In the genomic region with DNA sequence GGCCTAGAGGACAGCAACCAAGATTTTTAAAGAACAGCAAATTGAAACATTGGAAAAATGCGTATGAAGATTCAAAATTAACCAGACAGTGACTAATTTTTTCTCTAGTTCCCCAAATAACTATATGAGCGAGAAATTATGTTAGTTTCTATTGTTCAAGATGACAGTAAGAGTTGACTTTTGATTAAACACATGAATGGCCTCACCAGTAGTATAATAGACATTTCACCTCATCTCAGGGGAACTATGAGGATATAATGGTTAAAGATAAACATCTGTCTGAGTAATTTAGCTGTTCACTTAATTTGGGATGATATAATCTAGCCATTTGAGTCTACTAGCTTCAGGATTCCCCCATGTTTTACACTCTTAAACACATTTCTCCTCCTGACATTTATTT, we compare ENCODE assay signal across 16 cellular contexts.
DNase-seq lines count a peak whose midpoint lies in the region; ATAC-seq, FAIRE-seq and TF ChIP-seq lines count a peak whose summit lies in the region.
"Had no signal": no experiment of that assay in that cellular context is flagged by ENCODE, and none has a peak within 500 bp of the region (broad histone marks: within the 10 kb centered on the region; RNA-seq: fewer than 3 reads in every experiment).

No MANE protein-coding gene starts in this region.

- RAD21 ChIA-PET in GM12878 (lab: Charles Lee; ENCODE audit: unreplicated experiment), result interaction anchor here (0.9 to 1.0 kb wide), 2 partner anchors 11 to 14 kb away, joined by 3 read pairs; no protein-coding TSS in a partner anchor

- H3K36me3 ChIP-seq in GM12878 (ENCODE audit: control insufficient read depth in 2 of 2, insufficient read depth in 2 of 2, low read length in 1 of 2), result no peaks in the 10 kb centered on the region
- H3K36me3 ChIP-seq in kidney (ENCODE audit: control insufficient read depth in 1 of 2, insufficient read depth in 2 of 2, low read length in 2 of 2), result no peaks in the 10 kb centered on the region

- no peaks in the 10 kb centered on the region for H3K79me2 ChIP-seq in GM12878 (ENCODE audit: control insufficient read depth, insufficient read depth, low read length)

- no peak overlapping the region for H2AFZ ChIP-seq in GM12878 (ENCODE audit: control insufficient read depth, low read depth, low read length)
- H2AFZ ChIP-seq: GM23338 had no signal

- BruUV-seq in GM12878 (replicated peaks; lab: Mats Ljungman, UMichigan), result no TSS peak

- no peaks in the 10 kb centered on the region for H3K27me3 ChIP-seq in GM12878 (replicated peaks in 1 of 2; ENCODE audit: control insufficient read depth in 2 of 2, insufficient read depth in 2 of 2, low read length in 1 of 2)

- CTCF ChIA-PET in GM12878 (lab: Yijun Ruan, JAX), result no interaction called here

- FAIRE-seq in GM12878 (lab: Jason Lieb, UNC) (no peak), kidney (lab: Jason Lieb, UNC) (no peak)
- FAIRE-seq: G401.6 had no signal

- DNase-seq in GM12878 (ENCODE audit: low read depth, low spot score) (no peak), kidney (no peak)
- no peak for DNase-seq in NK-92 treated with Interleukin-12 subunit alpha and Interleukin-12 subunit beta, amount 100 ng/mL, for 24 hours (lab: John Stamatoyannopoulos, UW)
- DNase-seq: C1 segment of cervical spinal cord; Calu3; CD4-positive, alpha-beta memory T cell; COR-L47; DMS153; DND-41; H9 had no signal

- H3K27ac ChIP-seq in GM12878 (ENCODE audit: control insufficient read depth, insufficient read depth) (no peak overlapping the region), kidney (ENCODE audit: low read depth in 2 of 2, low read length in 2 of 2) (no peak overlapping the region)

- H3K4me3 ChIP-seq in GM12878, result no peak overlapping the region
- no peak overlapping the region for H3K4me3 ChIP-seq in kidney (ENCODE audit: low read length in 2 of 2)
- H3K4me3 ChIP-seq: GM23338 had no signal

- no peak overlapping the region for H3K4me2 ChIP-seq in GM12878 (ENCODE audit: control insufficient read depth, insufficient read depth)
- H3K4me2 ChIP-seq: GM23338 had no signal

- in situ Hi-C loops in GM12878 (cut with MboI), result no loop called here

- H3K9me3 ChIP-seq in GM12878 (replicated peaks; ENCODE audit: control insufficient read depth, insufficient read depth, low read length) (no peaks in the 10 kb centered on the region), kidney (ENCODE audit: control insufficient read depth in 1 of 2, low read length in 2 of 2) (no peaks in the 10 kb centered on the region)

- no peak overlapping the region for H3K9ac ChIP-seq in GM12878 (ENCODE audit: control insufficient read depth, insufficient read depth, low read length)
- H3K9ac ChIP-seq in kidney (ENCODE audit: low read length in 2 of 2), result no peak overlapping the region

- POLR2A ChIA-PET in GM12878 (lab: Charles Lee), result interaction anchor here (0.5 kb wide), 1 partner anchor 18 kb away, joined by 3 read pairs; no protein-coding TSS in a partner anchor

- intact Hi-C loops in GM12878 (cut with micrococcal nuclease; ENCODE audit: unreplicated experiment) (no loop called here), kidney (cut with DNase I) (no loop called here)

- TF ChIP-seq POLR2A in GM12878 (IDR thresholded peaks at IDR 0.05; ENCODE audit: low read depth, low read length), result no peak

- 0% methylated on average over 2 of the region's 2 CpGs for WGBS in GM12878 (ENCODE audit: insufficient coverage, insufficient replicate concordance, low lambda C conversion rate, missing lambda C conversion rate)

- no peak for TF ChIP-seq RAD21 in GM12878 (IDR thresholded peaks at IDR 0.05; ENCODE audit: insufficient read depth, low read depth, low read length)

- 0 out of 4 replicates have a peak, but pooled peaks of 1 of the 2 experiments have one; percentile 14 for TF ChIP-seq EP300 in GM12878 (IDR thresholded peaks at IDR 0.05; ENCODE audit: borderline replicate concordance in 1 of 2, control insufficient read depth in 1 of 2, low read depth in 2 of 2, low read length in 2 of 2)

- H3K4me1 ChIP-seq in GM12878 (ENCODE audit: control insufficient read depth, insufficient read depth, low read length) (no peaks in the 10 kb centered on the region), kidney (ENCODE audit: control insufficient read depth in 1 of 2, insufficient read depth in 1 of 2, low read depth in 1 of 2, low read length in 2 of 2) (no peaks in the 10 kb centered on the region)

- SMC1A ChIA-PET in GM12878 (lab: Charles Lee; ENCODE audit: uncharacterized antibody, unreplicated experiment), result interaction anchor here (0.7 to 2.3 kb wide), 4 partner anchors 8 to 30 kb away, joined by 3 to 6 read pairs (median 4); no protein-coding TSS in a partner anchor

- ATAC-seq in GM18511 (IDR thresholded peaks at IDR 0.05; ENCODE audit: unreplicated experiment) (peak; percentile 60), HG03378 (IDR thresholded peaks at IDR 0.05; ENCODE audit: unreplicated experiment) (peak; percentile 49), GM12878 (peak; percentile 78), HG02678 (IDR thresholded peaks at IDR 0.05; ENCODE audit: unreplicated experiment) (no peak)
- ATAC-seq: GM23338, HCT116 had no signal

- H4K20me1 ChIP-seq in GM12878 (ENCODE audit: control insufficient read depth, insufficient read depth), result no peaks in the 10 kb centered on the region

- TF ChIP-seq CTCF in GM12878 (IDR thresholded peaks at IDR 0.05 in 2 of 3, conservative IDR thresholded peaks at IDR 0.05 in 1 of 3; ENCODE audit: control insufficient read depth in 2 of 3, extremely low read depth in 1 of 3, insufficient read depth in 1 of 3, low read depth in 3 of 3, low read length in 3 of 3), result no peak
- TF ChIP-seq CTCF in kidney (IDR thresholded peaks at IDR 0.05; ENCODE audit: borderline replicate concordance, extremely low read depth, insufficient read depth), result no peak

TF ChIP-seq in GM12878, 131 proteins besides CTCF, POLR2A, EP300 and RAD21 (continues in another document):
- TF ChIP-seq, protein P1, sequence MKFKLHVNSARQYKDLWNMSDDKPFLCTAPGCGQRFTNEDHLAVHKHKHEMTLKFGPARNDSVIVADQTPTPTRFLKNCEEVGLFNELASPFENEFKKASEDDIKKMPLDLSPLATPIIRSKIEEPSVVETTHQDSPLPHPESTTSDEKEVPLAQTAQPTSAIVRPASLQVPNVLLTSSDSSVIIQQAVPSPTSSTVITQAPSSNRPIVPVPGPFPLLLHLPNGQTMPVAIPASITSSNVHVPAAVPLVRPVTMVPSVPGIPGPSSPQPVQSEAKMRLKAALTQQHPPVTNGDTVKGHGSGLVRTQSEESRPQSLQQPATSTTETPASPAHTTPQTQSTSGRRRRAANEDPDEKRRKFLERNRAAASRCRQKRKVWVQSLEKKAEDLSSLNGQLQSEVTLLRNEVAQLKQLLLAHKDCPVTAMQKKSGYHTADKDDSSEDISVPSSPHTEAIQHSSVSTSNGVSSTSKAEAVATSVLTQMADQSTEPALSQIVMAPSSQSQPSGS (IDR thresholded peaks at IDR 0.05; ENCODE audit: low read length), result no peak
- TF ChIP-seq NR2C1 (IDR thresholded peaks at IDR 0.05) (no peak), DPF2 (IDR thresholded peaks at IDR 0.05) (peak; percentile 39; the same call in 1 of the 2 replicates), MTA2 (IDR thresholded peaks at IDR 0.05; ENCODE audit: low read depth) (peak; percentile 77), IKZF1 (conservative IDR thresholded peaks at IDR 0.05) (0 out of 2 replicates have a peak, but pooled peaks have one; percentile 23), ZNF687 (IDR thresholded peaks at IDR 0.05) (no peak), MYB (IDR thresholded peaks at IDR 0.05; ENCODE audit: borderline replicate concordance, low read depth, low read length) (no peak), ESRRA (IDR thresholded peaks at IDR 0.05; ENCODE audit: low read length) (no peak), CHD4 (IDR thresholded peaks at IDR 0.05) (no peak)
- TF ChIP-seq, protein P2, sequence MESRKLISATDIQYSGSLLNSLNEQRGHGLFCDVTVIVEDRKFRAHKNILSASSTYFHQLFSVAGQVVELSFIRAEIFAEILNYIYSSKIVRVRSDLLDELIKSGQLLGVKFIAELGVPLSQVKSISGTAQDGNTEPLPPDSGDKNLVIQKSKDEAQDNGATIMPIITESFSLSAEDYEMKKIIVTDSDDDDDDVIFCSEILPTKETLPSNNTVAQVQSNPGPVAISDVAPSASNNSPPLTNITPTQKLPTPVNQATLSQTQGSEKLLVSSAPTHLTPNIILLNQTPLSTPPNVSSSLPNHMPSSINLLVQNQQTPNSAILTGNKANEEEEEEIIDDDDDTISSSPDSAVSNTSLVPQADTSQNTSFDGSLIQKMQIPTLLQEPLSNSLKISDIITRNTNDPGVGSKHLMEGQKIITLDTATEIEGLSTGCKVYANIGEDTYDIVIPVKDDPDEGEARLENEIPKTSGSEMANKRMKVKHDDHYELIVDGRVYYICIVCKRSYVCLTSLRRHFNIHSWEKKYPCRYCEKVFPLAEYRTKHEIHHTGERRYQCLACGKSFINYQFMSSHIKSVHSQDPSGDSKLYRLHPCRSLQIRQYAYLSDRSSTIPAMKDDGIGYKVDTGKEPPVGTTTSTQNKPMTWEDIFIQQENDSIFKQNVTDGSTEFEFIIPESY (IDR thresholded peaks at IDR 0.05), result no peak
